Comparison of ENCODE assay signal across 8 cellular contexts in the genomic region with DNA sequence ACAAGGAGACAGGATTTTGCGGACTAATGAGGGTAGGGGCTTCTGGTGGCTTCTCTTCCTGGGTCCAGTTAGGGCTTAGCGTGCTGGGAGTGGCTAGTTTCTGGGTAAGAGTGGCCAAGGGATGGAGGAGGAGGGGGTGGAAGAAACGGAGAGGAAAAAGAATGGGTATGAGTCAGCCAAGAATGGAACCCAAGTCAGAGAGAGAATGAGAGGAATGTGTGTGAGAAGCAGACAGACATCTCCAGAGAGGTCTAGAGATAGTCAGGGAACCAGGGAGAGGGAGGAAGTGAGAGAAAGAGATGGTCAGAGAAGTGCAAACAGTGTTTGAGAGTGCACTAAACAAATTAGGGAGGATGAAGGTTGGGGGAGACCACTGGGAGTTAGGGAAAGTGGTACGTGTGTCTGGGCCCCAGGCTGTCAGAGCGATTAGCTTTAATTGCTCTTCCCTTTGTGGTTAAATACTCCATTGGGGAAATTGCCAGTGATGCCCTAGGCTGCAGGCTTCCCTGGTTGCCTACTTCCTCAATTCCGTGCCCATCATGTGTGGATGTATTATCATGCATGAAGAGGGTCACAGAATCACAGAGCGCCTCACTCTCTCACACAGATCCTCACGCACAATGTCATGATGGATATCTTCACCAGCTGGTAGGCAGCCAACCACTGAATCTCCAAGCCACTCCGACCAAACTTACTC. TPM values are rescaled to one million over a fixed set of nuclear protein-coding genes. Genes with fewer than 3 reads are reported as not detected.
A peak's percentile ranks its signal among the peaks of the same experiment; 100 is the strongest.
DNase-seq lines count a peak whose midpoint lies in the region; ATAC-seq and TF ChIP-seq lines count a peak whose summit lies in the region.

No MANE protein-coding gene starts in this region.

- peaks cover 43% of the 10 kb centered on the region for H3K36me3 Mint-ChIP-seq in endothelial cell (ENCODE audit: low read depth, unreplicated experiment)
- peaks cover 5% of the 10 kb centered on the region for H3K36me3 Mint-ChIP-seq in nephron progenitor cell (ENCODE audit: low read depth)

- peaks cover 32% of the 10 kb centered on the region for H3K27me3 Mint-ChIP-seq in endothelial cell (ENCODE audit: unreplicated experiment)
- peaks cover 5% of the 10 kb centered on the region for H3K27me3 Mint-ChIP-seq in nephron progenitor cell (ENCODE audit: low read depth, poor library complexity)

- peak; percentile 95 for DNase-seq in A172 (ENCODE audit: low spot score)
- peak in 1 of 2 experiments; percentile 22 for DNase-seq in SJCRH30
- no peak for DNase-seq in endothelial cell (ENCODE audit: low spot score)
- DNase-seq in nephron progenitor cell: no peak
- DNase-seq in stimulated activated CD8-positive, alpha-beta memory T cell treated with anti-CD3 and anti-CD28 coated beads, Interleukin-4, amount 100 ng/mL, for 48 hours: no peak
- DNase-seq in stimulated activated CD4-positive, alpha-beta T cell treated with anti-CD3 and anti-CD28 coated beads, Interleukin-15, amount 100 ng/mL, for 24 hours: no peak

- H3K4me1 ChIP-seq in SJCRH30: peaks cover 33% of the 10 kb centered on the region

- TF ChIP-seq POLR2A in GM19193 (IDR thresholded peaks at IDR 0.05; ENCODE audit: extremely low read depth, insufficient read depth, insufficient read length): peak; percentile 21

- peak overlapping the region; percentile 89 for H3K4me3 Mint-ChIP-seq in endothelial cell (ENCODE audit: unreplicated experiment)
- H3K4me3 Mint-ChIP-seq in nephron progenitor cell: peak overlapping the region; percentile 90

- peak overlapping the region; percentile 89 for H3K27ac ChIP-seq in SJCRH30

- no peaks in the 10 kb centered on the region for H3K27me3 ChIP-seq in SJCRH30

- H3K27ac Mint-ChIP-seq in endothelial cell (ENCODE audit: unreplicated experiment): peak overlapping the region; percentile 95
- no peak overlapping the region for H3K27ac Mint-ChIP-seq in nephron progenitor cell

- TF ChIP-seq CTCF in endothelial cell (IDR thresholded peaks at IDR 0.05; ENCODE audit: unreplicated experiment) (no peak), nephron progenitor cell (IDR thresholded peaks at IDR 0.05) (no peak)

- H3K36me3 ChIP-seq in SJCRH30: peaks cover 30% of the 10 kb centered on the region

- no peaks in the 10 kb centered on the region for H3K9me3 ChIP-seq in SJCRH30 (replicated peaks)

- no peaks in the 10 kb centered on the region for H3K9me3 Mint-ChIP-seq in endothelial cell (ENCODE audit: unreplicated experiment)
- no peaks in the 10 kb centered on the region for H3K9me3 Mint-ChIP-seq in nephron progenitor cell

- H3K4me3 ChIP-seq in SJCRH30: peak overlapping the region; percentile 99

- H3K4me1 Mint-ChIP-seq in endothelial cell (ENCODE audit: unreplicated experiment) (peaks cover 74% of the 10 kb centered on the region), nephron progenitor cell (peaks cover 63% of the 10 kb centered on the region)

- no peak for ATAC-seq in HG03196 (IDR thresholded peaks at IDR 0.05; ENCODE audit: unreplicated experiment)

RNA-seq across cellular contexts. Expression of gene PEA15, which starts 1.4 kb away (rescaled TPM):
- 194 and 307 TPM in 2 replicates for total RNA-seq in A172 (2014; rRNA removed; shearing (Covaris generic))
- 92.7 and 97.9 TPM in 2 replicates for total RNA-seq in SJCRH30 (2014; rRNA removed; shearing (Covaris generic))
- 593 TPM for total RNA-seq in endothelial cell (ENCODE audit: unreplicated experiment)

RNA-seq across cellular contexts. Expression of gene CASQ1, which starts 16.2 kb away (rescaled TPM):
- 0.22 and 0.60 TPM in 2 replicates for total RNA-seq in A172 (2014; rRNA removed; shearing (Covaris generic))
- total RNA-seq in SJCRH30 (2014; rRNA removed; shearing (Covaris generic)): 0.15 and 0.49 TPM in 2 replicates
- not detected for total RNA-seq in endothelial cell (ENCODE audit: unreplicated experiment)

RNA-seq across cellular contexts. Expression of gene ATP1A4, which starts 55.2 kb away (rescaled TPM):
- total RNA-seq in A172 (2014; rRNA removed; shearing (Covaris generic)): not detected in 2 replicates
- total RNA-seq in SJCRH30 (2014; rRNA removed; shearing (Covaris generic)): not detected in 2 replicates
- total RNA-seq in endothelial cell (ENCODE audit: unreplicated experiment): not detected

RNA-seq across cellular contexts. Expression of gene DCAF8, which starts 55.8 kb away (rescaled TPM):
- 86.5 and 90.0 TPM in 2 replicates for total RNA-seq in A172 (2014; rRNA removed; shearing (Covaris generic))
- 40.7 and 53.6 TPM in 2 replicates for total RNA-seq in SJCRH30 (2014; rRNA removed; shearing (Covaris generic))
- total RNA-seq in endothelial cell (ENCODE audit: unreplicated experiment): 134 TPM
